Comparison of ENCODE assay signal across 17 cellular contexts in genomic region chr14:74207943-74208342, GRCh38. TPM values are rescaled to one million over a fixed set of nuclear protein-coding genes. Genes with fewer than 3 reads are reported as not detected.
DNase-seq lines count a peak whose midpoint lies in the region; ATAC-seq and TF ChIP-seq lines count a peak whose summit lies in the region.
"Had no signal": no experiment of that assay in that cellular context is flagged by ENCODE, and none has a peak within 500 bp of the region (broad histone marks: within the 10 kb centered on the region; RNA-seq: fewer than 3 reads in every experiment).

No MANE protein-coding gene starts in this region.

- H3K9me3 ChIP-seq in BE2C = no peaks in the 10 kb centered on the region
- H3K9me3 ChIP-seq in GM23248 (ENCODE audit: low read depth) = no peaks in the 10 kb centered on the region
- no peaks in the 10 kb centered on the region for H3K9me3 ChIP-seq in PC-3 (ENCODE audit: low read length)

- H3K4me2 ChIP-seq in GM23248 (ENCODE audit: unreplicated experiment) = no peak overlapping the region
- H3K4me2 ChIP-seq in PC-3 (ENCODE audit: low read length) = no peak overlapping the region
- H3K4me2 ChIP-seq: PC-9 had no signal

- in situ Hi-C loops in GM23248 (cut with MboI) = no loop called here

- H3K4me3 ChIP-seq in BE2C (ENCODE audit: low read depth, low read length) (no peak overlapping the region), GM23248 (no peak overlapping the region), PC-3 (ENCODE audit: low read length) (no peak overlapping the region), fibroblast of pulmonary artery (replicated peaks; ENCODE audit: low read depth, low read length) (no peak overlapping the region)
- H3K4me3 ChIP-seq: PC-9 had no signal

- H3F3A ChIP-seq in GM23248 (ENCODE audit: insufficient read depth) (no peaks in the 10 kb centered on the region), PC-3 (ENCODE audit: low read length, unreplicated experiment) (no peaks in the 10 kb centered on the region)

- 82 to 86% methylated on average over 3 of the region's 3 CpGs for WGBS in GM23248 (ENCODE audit: low coverage in 1 of 2, low lambda C conversion rate in 2 of 2, missing lambda C conversion rate in 2 of 2), 2 experiments

- H3K9me2 ChIP-seq in GM23248 (ENCODE audit: insufficient read depth) = no peaks in the 10 kb centered on the region
- no peaks in the 10 kb centered on the region for H3K9me2 ChIP-seq in PC-3 (replicated peaks; ENCODE audit: low read length)

- DNase-seq in BE2C = no peak
- DNase-seq in GM23248 = peak; percentile 6
- peak; percentile 38 for DNase-seq in PC-3
- DNase-seq in fibroblast of pulmonary artery (ENCODE audit: low read depth) = peak; percentile 3
- no peak for DNase-seq in effector CD4-positive, alpha-beta T cell
- DNase-seq in SHP77 treated with DMSO at 0.1 percent for 48 hours (lab: John Stamatoyannopoulos, UW) = no peak
- DNase-seq: activated T-cell treated with anti-CD3 and anti-CD28 coated beads, Interleukin-2, amount 50 U/mL, for 1 hour; aorta; kidney glomerular epithelial cell; natural killer cell; NCI-H1417; PC-9; stimulated activated CD8-positive, alpha-beta memory T cell treated with anti-CD3 and anti-CD28 coated beads, Interleukin-4, amount 100 ng/mL, for 48 hours had no signal

- no peak overlapping the region for H3K27ac ChIP-seq in GM23248
- no peak overlapping the region for H3K27ac ChIP-seq in PC-3 (ENCODE audit: low read length)
- H3K27ac ChIP-seq: C4-2B, PC-9 had no signal

- BruUV-seq in PC-3 (replicated peaks; lab: Mats Ljungman, UMichigan) = no TSS peak

- H2AFZ ChIP-seq in GM23248 = no peak overlapping the region
- no peak overlapping the region for H2AFZ ChIP-seq in PC-3 (ENCODE audit: low read length)
- H2AFZ ChIP-seq: PC-9 had no signal

- POLR2A ChIA-PET in PC-3 (lab: Charles Lee; ENCODE audit: unreplicated experiment) = no interaction called here

- CTCF ChIA-PET in PC-3 (lab: Charles Lee) = no interaction called here

- H3K27me3 ChIP-seq in BE2C = peaks cover 7% of the 10 kb centered on the region; the same call in 1 of the 2 replicates
- H3K27me3 ChIP-seq in GM23248 (replicated peaks; ENCODE audit: insufficient read depth) = no peaks in the 10 kb centered on the region
- no peaks in the 10 kb centered on the region for H3K27me3 ChIP-seq in PC-3 (ENCODE audit: low read length)

- no peaks in the 10 kb centered on the region for H3K36me3 ChIP-seq in BE2C
- no peaks in the 10 kb centered on the region for H3K36me3 ChIP-seq in GM23248 (ENCODE audit: low read depth)
- H3K36me3 ChIP-seq in PC-3 (ENCODE audit: low read depth, low read length) = no peaks in the 10 kb centered on the region

- no peaks in the 10 kb centered on the region for H4K20me1 ChIP-seq in GM23248 (ENCODE audit: insufficient read depth)
- H4K20me1 ChIP-seq in PC-3 (ENCODE audit: low read length) = no peaks in the 10 kb centered on the region

- TF ChIP-seq CTCF in BE2C (IDR thresholded peaks at IDR 0.05; ENCODE audit: low read depth, low read length) (peak; percentile 32; the same call in 1 of the 2 replicates), PC-3 (conservative IDR thresholded peaks at IDR 0.05; ENCODE audit: low read depth, low read length) (peak; percentile 64), fibroblast of pulmonary artery (IDR thresholded peaks at IDR 0.05; ENCODE audit: low read length, missing control alignments) (peak; percentile 22)

- no peaks in the 10 kb centered on the region for H3K79me2 ChIP-seq in GM23248 (ENCODE audit: insufficient read depth)
- H3K79me2 ChIP-seq in PC-3 (ENCODE audit: low read length) = no peaks in the 10 kb centered on the region

- H3K4me1 ChIP-seq in BE2C (no peaks in the 10 kb centered on the region), GM23248 (ENCODE audit: insufficient read depth) (no peaks in the 10 kb centered on the region), PC-3 (ENCODE audit: insufficient read depth, low read length) (no peaks in the 10 kb centered on the region)

- intact Hi-C loops in PC-3 (cut with micrococcal nuclease) = no loop called here

- no peak for ATAC-seq in PC-3
- no peak for ATAC-seq in GM19395 (IDR thresholded peaks at IDR 0.05; ENCODE audit: unreplicated experiment)
- ATAC-seq in HG03045 (IDR thresholded peaks at IDR 0.05; ENCODE audit: unreplicated experiment) = no peak
- ATAC-seq: natural killer cell had no signal

- H3K9ac ChIP-seq in GM23248 = no peak overlapping the region
- no peak overlapping the region for H3K9ac ChIP-seq in PC-3 (ENCODE audit: low read length)

RNA-seq across cellular contexts. Expression of gene VSX2, which starts 31.3 kb away (rescaled TPM):
- not detected for polyA plus RNA-seq in BE2C (2012; ENCODE audit: insufficient read depth, insufficient read length, low read depth)
- total RNA-seq in GM23248 (2014; rRNA removed; shearing (Covaris generic)) = not detected in 2 replicates
- polyA plus RNA-seq in GM23248 (2016; fragmentation: Nextera tagmentation; extraction: Ambion mirVana) = not detected in 2 replicates
- not detected in 2 replicates for total RNA-seq in PC-3 (2014; rRNA removed)
- total RNA-seq: aorta, natural killer cell, PC-9 had no signal
- polyA plus RNA-seq: aorta, esophagus had no signal

Comparison
In these comparisons a context has a peak if more than half of its experiments do, and no peak if none do; other contexts are left out.
1. DNase-seq: peak in GM23248 (single experiment), PC-3 (single experiment) and fibroblast of pulmonary artery (single experiment); none in BE2C (single experiment), effector CD4-positive, alpha-beta T cell (single experiment) and SHP77 treated with DMSO at 0.1 percent for 48 hours (single experiment).
2. Peak in every context shown above with its lines, with median percentiles within 50 percentile points of each other: CTCF ChIP-seq.